In the genomic region with DNA sequence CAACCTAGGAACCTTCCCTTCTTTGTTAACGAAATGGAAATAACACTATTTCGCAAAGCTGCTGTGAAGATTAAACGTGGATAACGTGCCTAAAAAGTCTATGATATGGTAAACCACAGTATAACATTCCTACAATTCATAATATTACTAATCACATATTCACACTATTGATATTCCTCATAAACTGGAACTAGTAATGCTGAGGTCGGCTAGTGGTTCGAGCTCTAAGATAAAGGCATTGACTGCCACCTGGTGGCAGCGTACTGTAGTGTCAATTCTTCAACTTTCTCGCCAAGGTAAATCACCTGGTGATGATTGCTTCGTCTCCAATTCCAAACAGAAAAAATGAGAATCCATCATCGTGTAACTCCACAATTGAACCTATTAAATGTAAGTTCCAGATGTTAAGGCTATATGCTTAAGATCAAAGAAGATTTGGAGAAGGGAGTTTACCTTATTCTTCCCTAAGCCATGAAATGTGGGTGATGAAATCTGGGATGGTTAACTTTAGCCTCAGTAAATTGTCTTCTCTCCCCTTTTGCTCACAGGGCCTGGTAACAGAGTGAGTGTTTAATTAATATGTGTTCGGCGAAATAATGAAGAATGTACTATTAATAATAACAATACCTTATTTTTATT, we compare ENCODE assay signal across 8 cellular contexts.
DNase-seq lines count a peak whose midpoint lies in the region; ATAC-seq and TF ChIP-seq lines count a peak whose summit lies in the region.

No MANE protein-coding gene starts in this region.

- intact Hi-C loops in natural killer cell (cut with micrococcal nuclease) (no loop called here), HCT116 (cut with micrococcal nuclease) (loop anchor here (2.0 kb wide), 1 partner anchor 689 kb away; no protein-coding TSS in a partner anchor), transverse colon (cut with DNase I; ENCODE audit: low total_unique reads) (no loop called here)

- RAD21 ChIA-PET in HCT116 (lab: Charles Lee; ENCODE audit: low non-redundant PET in 1 of 2, low total read pairs in 2 of 2, uncharacterized antibody in 2 of 2, unreplicated experiment in 2 of 2), result interaction anchor here in 1 of 2 experiments (0.6 kb wide), 1 partner anchor 392 kb away, joined by 4 read pairs; no protein-coding TSS in a partner anchor

- CTCF ChIA-PET in HCT116 (lab: Charles Lee), result no interaction called here
- CTCF ChIA-PET in T-cell (lab: Charles Lee), result no interaction called here

- ATAC-seq in natural killer cell, result peak in 1 of 3 donors; percentile 41
- no peak for ATAC-seq in natural killer cell treated with Interleukin-12 subunit alpha and Interleukin-12 subunit beta and Interleukin-15 and Interleukin-18, amount 100 ng/mL, for 72 hours
- ATAC-seq in HCT116, result 0 out of 2 replicates have a peak, but pooled peaks have one; percentile 54
- ATAC-seq in T-cell (replicated peaks in 1 of 4), result no peak

- no peak overlapping the region for H2AFZ ChIP-seq in HCT116 (ENCODE audit: low read depth, low read length, poor library complexity, severe bottlenecking)

- no peak overlapping the region for H3K4me3 Mint-ChIP-seq in natural killer cell
- no peak overlapping the region for H3K4me3 Mint-ChIP-seq in natural killer cell treated with Interleukin-12 subunit alpha and Interleukin-12 subunit beta and Interleukin-15 and Interleukin-18, amount 100 ng/mL, for 72 hours
- no peak overlapping the region for H3K4me3 Mint-ChIP-seq in activated naive CD8-positive, alpha-beta T cell treated with anti-CD3 and anti-CD28 coated beads for 36 hours
- H3K4me3 Mint-ChIP-seq in T-cell, result no peak overlapping the region

- H3K36me3 Mint-ChIP-seq in natural killer cell (no peaks in the 10 kb centered on the region), T-cell (no peaks in the 10 kb centered on the region)
- no peaks in the 10 kb centered on the region for H3K36me3 Mint-ChIP-seq in natural killer cell treated with Interleukin-12 subunit alpha and Interleukin-12 subunit beta and Interleukin-15 and Interleukin-18, amount 100 ng/mL, for 72 hours
- no peaks in the 10 kb centered on the region for H3K36me3 Mint-ChIP-seq in activated naive CD8-positive, alpha-beta T cell treated with anti-CD3 and anti-CD28 coated beads for 36 hours

- H3K4me1 ChIP-seq in HCT116 (ENCODE audit: control insufficient read depth in 1 of 2, insufficient read depth in 2 of 2, low read length in 2 of 2), result no peaks in the 10 kb centered on the region
- no peaks in the 10 kb centered on the region for H3K4me1 ChIP-seq in transverse colon

- H3K9me3 ChIP-seq in HCT116 (ENCODE audit: control insufficient read depth in 1 of 2, insufficient read depth in 1 of 2, low read depth in 1 of 2, low read length in 2 of 2) (peaks cover 0 to 10% of the 10 kb centered on the region in 2 experiments; a peak in 1 of 4 replicates), transverse colon (no peaks in the 10 kb centered on the region)

- DNase-seq in natural killer cell (no peak), HCT116 (ENCODE audit: low read depth, low spot score) (peak; percentile 26), NCI-H187 (lab: John Stamatoyannopoulos, UW) (peak; percentile 12 to 60), inferior parietal cortex (ENCODE audit: extremely low spot score) (peak; percentile 77), transverse colon (peak; percentile 63), T-cell (no peak)
- no peak for DNase-seq in natural killer cell treated with Interleukin-12 subunit alpha and Interleukin-12 subunit beta and Interleukin-15 and Interleukin-18, amount 100 ng/mL, for 72 hours (ENCODE audit: low spot score)
- peak; percentile 6 for DNase-seq in activated naive CD8-positive, alpha-beta T cell treated with anti-CD3 and anti-CD28 coated beads for 36 hours

- H3K27me3 Mint-ChIP-seq in natural killer cell (ENCODE audit: low read depth in 2 of 2) (peaks cover 0 to 3% of the 10 kb centered on the region in 2 donors), T-cell (peaks cover 0 to 2% of the 10 kb centered on the region in 2 donors)
- H3K27me3 Mint-ChIP-seq in natural killer cell treated with Interleukin-12 subunit alpha and Interleukin-12 subunit beta and Interleukin-15 and Interleukin-18, amount 100 ng/mL, for 72 hours, result peaks cover 2 to 4% of the 10 kb centered on the region in 2 donors
- H3K27me3 Mint-ChIP-seq in activated naive CD8-positive, alpha-beta T cell treated with anti-CD3 and anti-CD28 coated beads for 36 hours, result peaks cover 4% of the 10 kb centered on the region

- TF ChIP-seq POLR2A in HCT116 (IDR thresholded peaks at IDR 0.05; ENCODE audit: borderline replicate concordance, extremely low read depth, insufficient read depth, insufficient read length) (no peak), transverse colon (IDR thresholded peaks at IDR 0.05) (no peak)

- H3K9me2 ChIP-seq in HCT116 (ENCODE audit: insufficient read depth), result no peaks in the 10 kb centered on the region

- in situ Hi-C loops in transverse colon (cut with MboI; ENCODE audit: low pct_ligation_motif_present in 1 of 4, low pct_unique_long_range_greater_than_20kb in 1 of 4, low sequenced_read_pairs in 3 of 4), result loop anchor here in 1 of 4 donors (25.0 kb wide), 1 partner anchor 382 kb away; no protein-coding TSS in a partner anchor

- 26 to 30% methylated on average over 5 to 12 of the region's 12 CpGs for WGBS in transverse colon (ENCODE audit: low coverage in 1 of 2), 2 donors

- no TSS peak for BruUV-seq in HCT116 (replicated peaks; lab: Mats Ljungman, UMichigan)

- TF ChIP-seq CTCF in natural killer cell (IDR thresholded peaks at IDR 0.05), result peak; percentile 69
- peak; percentile 24 to 74 (median 59); a peak in 5 of 6 replicates for TF ChIP-seq CTCF in HCT116 (IDR thresholded peaks at IDR 0.05 in 2 of 3, conservative IDR thresholded peaks at IDR 0.05 in 1 of 3; ENCODE audit: borderline replicate concordance in 1 of 3, insufficient read depth in 1 of 3, low read depth in 2 of 3, low read length in 2 of 3)
- TF ChIP-seq CTCF in transverse colon (IDR thresholded peaks at IDR 0.05), result peak; percentile 44 to 78 (median 68)

- no peaks in the 10 kb centered on the region for H3K79me2 ChIP-seq in HCT116 (ENCODE audit: insufficient read depth, low read length)

- H3K27ac ChIP-seq in HCT116 (ENCODE audit: low read depth, low read length), result no peak overlapping the region
- H3K27ac ChIP-seq in transverse colon, result no peak overlapping the region

- H3K27ac Mint-ChIP-seq in natural killer cell (no peak overlapping the region), T-cell (no peak overlapping the region)
- no peak overlapping the region for H3K27ac Mint-ChIP-seq in natural killer cell treated with Interleukin-12 subunit alpha and Interleukin-12 subunit beta and Interleukin-15 and Interleukin-18, amount 100 ng/mL, for 72 hours
- H3K27ac Mint-ChIP-seq in activated naive CD8-positive, alpha-beta T cell treated with anti-CD3 and anti-CD28 coated beads for 36 hours, result no peak overlapping the region

- H3K4me2 ChIP-seq in HCT116 (ENCODE audit: low read length), result no peak overlapping the region

- TF ChIP-seq EP300 in transverse colon (IDR thresholded peaks at IDR 0.05; ENCODE audit: low read depth), result no peak

- H3K9me3 Mint-ChIP-seq in natural killer cell, result no peaks in the 10 kb centered on the region
- no peaks in the 10 kb centered on the region for H3K9me3 Mint-ChIP-seq in natural killer cell treated with Interleukin-12 subunit alpha and Interleukin-12 subunit beta and Interleukin-15 and Interleukin-18, amount 100 ng/mL, for 72 hours
- H3K9me3 Mint-ChIP-seq in activated naive CD8-positive, alpha-beta T cell treated with anti-CD3 and anti-CD28 coated beads for 36 hours, result peaks cover 5% of the 10 kb centered on the region
- H3K9me3 Mint-ChIP-seq in T-cell, result peaks cover 0 to 4% (median 0%) of the 10 kb centered on the region in 3 donors

- H3K36me3 ChIP-seq in HCT116 (ENCODE audit: control insufficient read depth in 1 of 2, insufficient read depth in 2 of 2, low read length in 2 of 2), result no peaks in the 10 kb centered on the region
- H3K36me3 ChIP-seq in transverse colon, result no peaks in the 10 kb centered on the region

- no peak overlapping the region for H3K9ac ChIP-seq in HCT116 (ENCODE audit: low read length)

- TF ChIP-seq RAD21 in HCT116 (IDR thresholded peaks at IDR 0.05; ENCODE audit: low read depth), result peak; percentile 58

- H4K20me1 ChIP-seq in HCT116 (ENCODE audit: insufficient read depth), result no peaks in the 10 kb centered on the region

- H3K4me3 ChIP-seq in HCT116 (replicated peaks in 1 of 2; ENCODE audit: low read depth in 1 of 2, low read length in 2 of 2), result no peak overlapping the region
- H3K4me3 ChIP-seq in transverse colon, result no peak overlapping the region

- POLR2A ChIA-PET in HCT116 (lab: Charles Lee), result no interaction called here
- POLR2A ChIA-PET in T-cell (lab: Charles Lee), result no interaction called here

- no peaks in the 10 kb centered on the region for H3K27me3 ChIP-seq in HCT116 (ENCODE audit: insufficient read depth, low read length)
- H3K27me3 ChIP-seq in transverse colon, result no peaks in the 10 kb centered on the region

- no peaks in the 10 kb centered on the region for H3K4me1 Mint-ChIP-seq in natural killer cell
- no peaks in the 10 kb centered on the region for H3K4me1 Mint-ChIP-seq in natural killer cell treated with Interleukin-12 subunit alpha and Interleukin-12 subunit beta and Interleukin-15 and Interleukin-18, amount 100 ng/mL, for 72 hours (ENCODE audit: low read depth in 2 of 2)
- no peaks in the 10 kb centered on the region for H3K4me1 Mint-ChIP-seq in activated naive CD8-positive, alpha-beta T cell treated with anti-CD3 and anti-CD28 coated beads for 36 hours
- no peaks in the 10 kb centered on the region for H3K4me1 Mint-ChIP-seq in T-cell

TF ChIP-seq in HCT116, 20 proteins besides CTCF, POLR2A, EP300 and RAD21 (continues in another document):
- no peak for TF ChIP-seq EZH2phosphoT487 (IDR thresholded peaks at IDR 0.05; ENCODE audit: borderline replicate concordance)
- TF ChIP-seq, protein P1, sequence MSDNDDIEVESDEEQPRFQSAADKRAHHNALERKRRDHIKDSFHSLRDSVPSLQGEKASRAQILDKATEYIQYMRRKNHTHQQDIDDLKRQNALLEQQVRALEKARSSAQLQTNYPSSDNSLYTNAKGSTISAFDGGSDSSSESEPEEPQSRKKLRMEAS (IDR thresholded peaks at IDR 0.05), result no peak
- TF ChIP-seq ZFX (IDR thresholded peaks at IDR 0.05), result no peak
- TF ChIP-seq POLR2AphosphoS5 (IDR thresholded peaks at IDR 0.05; ENCODE audit: low read depth, low read length), result no peak
- no peak for TF ChIP-seq SP1 (IDR thresholded peaks at IDR 0.05; ENCODE audit: low read depth)
- no peak for TF ChIP-seq SIN3A (IDR thresholded peaks at IDR 0.05; ENCODE audit: low read depth)

Comparison
In these comparisons a context has a peak if more than half of its experiments do, and no peak if none do; other contexts are left out.
1. DNase-seq: peak in HCT116 (single experiment), NCI-H187 (2 of 2), activated naive CD8-positive, alpha-beta T cell treated with anti-CD3 and anti-CD28 coated beads for 36 hours (single experiment), inferior parietal cortex (single experiment) and transverse colon (single experiment); none in natural killer cell (single experiment), natural killer cell treated with Interleukin-12 subunit alpha and Interleukin-12 subunit beta and Interleukin-15 and Interleukin-18, amount 100 ng/mL, for 72 hours (single experiment) and T-cell (0 of 34).
2. Peak in every context shown above with its lines, with median percentiles within 50 percentile points of each other: CTCF ChIP-seq.